Comparison of ENCODE assay signal across 16 cellular contexts in genomic region chr15:99073008-99073714, GRCh38. TPM values are rescaled to one million over a fixed set of nuclear protein-coding genes. Genes with fewer than 3 reads are reported as not detected.
DNase-seq lines count a peak whose midpoint lies in the region; ATAC-seq and TF ChIP-seq lines count a peak whose summit lies in the region.
"Had no signal": no experiment of that assay in that cellular context is flagged by ENCODE, and none has a peak within 500 bp of the region (broad histone marks: within the 10 kb centered on the region; RNA-seq: fewer than 3 reads in every experiment).

No MANE protein-coding gene starts in this region.

- 85 to 86% methylated on average over 3 to 4 of the region's 4 CpGs for whole genome bisulfite sequencing in endodermal cell (ENCODE audit: insufficient coverage in 1 of 2, insufficient read length in 1 of 2), 2 experiments

- no peak overlapping the region for H3K4me3 Mint-ChIP-seq in endodermal cell
- no peak overlapping the region for H3K4me3 Mint-ChIP-seq in T-helper 2 cell treated with Interferon-gamma antibody and Interleukin-4, amounts not matched to agents 5 μg/mL and 100 μg/mL, for 36 hours
- H3K4me3 Mint-ChIP-seq: neural progenitor cell had no signal

- peaks cover 2% of the 10 kb centered on the region for H3K9me3 Mint-ChIP-seq in endodermal cell
- H3K9me3 Mint-ChIP-seq in T-helper 2 cell treated with Interferon-gamma antibody and Interleukin-4, amounts not matched to agents 5 μg/mL and 100 μg/mL, for 36 hours: no peaks in the 10 kb centered on the region
- H3K9me3 Mint-ChIP-seq: activated naive CD4-positive, alpha-beta T cell treated with anti-CD3 and anti-CD28 coated beads, Interleukin-2, amount 50 U/mL, for 72 hours; neural progenitor cell had no signal

- H3K4me1 Mint-ChIP-seq in endodermal cell: peaks cover 5% of the 10 kb centered on the region
- peaks cover 5% of the 10 kb centered on the region for H3K4me1 Mint-ChIP-seq in T-helper 2 cell treated with Interferon-gamma antibody and Interleukin-4, amounts not matched to agents 5 μg/mL and 100 μg/mL, for 36 hours (ENCODE audit: low read depth)

- H3K9ac ChIP-seq in endodermal cell (ENCODE audit: extremely low read depth, low read length, poor library complexity, severe bottlenecking): no peak overlapping the region
- H3K9ac ChIP-seq: neural progenitor cell had no signal

- H3K36me3 Mint-ChIP-seq in endodermal cell (ENCODE audit: low read depth): no peaks in the 10 kb centered on the region
- H3K36me3 Mint-ChIP-seq in T-helper 2 cell treated with Interferon-gamma antibody and Interleukin-4, amounts not matched to agents 5 μg/mL and 100 μg/mL, for 36 hours (ENCODE audit: low read depth): no peaks in the 10 kb centered on the region
- H3K36me3 Mint-ChIP-seq: activated naive CD4-positive, alpha-beta T cell treated with anti-CD3 and anti-CD28 coated beads, Interleukin-2, amount 50 U/mL, for 72 hours; neural progenitor cell had no signal

- H3K36me3 ChIP-seq in endodermal cell (ENCODE audit: control insufficient read depth, insufficient read depth, low read length): no peaks in the 10 kb centered on the region
- H3K36me3 ChIP-seq in right atrium auricular region: no peaks in the 10 kb centered on the region
- H3K36me3 ChIP-seq: brain microvascular endothelial cell, neural progenitor cell had no signal

- DNase-seq in endodermal cell (peak; percentile 72), DMS153 (lab: John Stamatoyannopoulos, UW) (no peak), right atrium auricular region (ENCODE audit: low spot score) (no peak)
- no peak for DNase-seq in T-helper 2 cell treated with Interferon-gamma antibody and Interleukin-4, amounts not matched to agents 5 μg/mL and 100 μg/mL, for 36 hours (ENCODE audit: low spot score)
- DNase-seq: brain microvascular endothelial cell, head of caudate nucleus, NCI-H1092, NCI-H2107, substantia nigra had no signal

- H3K27me3 ChIP-seq in endodermal cell (ENCODE audit: control insufficient read depth, insufficient read depth, low read length, poor library complexity, severe bottlenecking) (no peaks in the 10 kb centered on the region), right atrium auricular region (no peaks in the 10 kb centered on the region)
- H3K27me3 ChIP-seq: brain microvascular endothelial cell, neural progenitor cell had no signal

- TF ChIP-seq CTCF in endodermal cell (conservative IDR thresholded peaks at IDR 0.05): no peak
- TF ChIP-seq CTCF in right atrium auricular region (IDR thresholded peaks at IDR 0.05): no peak

- no peaks in the 10 kb centered on the region for H3K4me1 ChIP-seq in endodermal cell (ENCODE audit: control insufficient read depth, insufficient read depth, low read length)
- H3K4me1 ChIP-seq in right atrium auricular region: peaks cover 0 to 5% of the 10 kb centered on the region in 2 donors
- H3K4me1 ChIP-seq: neural progenitor cell had no signal

- H3K9me3 ChIP-seq in endodermal cell (ENCODE audit: control insufficient read depth, low read length): no peaks in the 10 kb centered on the region
- H3K9me3 ChIP-seq in right atrium auricular region: no peaks in the 10 kb centered on the region

- ATAC-seq in GM18498 (IDR thresholded peaks at IDR 0.05; ENCODE audit: unreplicated experiment) (peak; percentile 37), GM21423 (IDR thresholded peaks at IDR 0.05; ENCODE audit: unreplicated experiment) (peak; percentile 37), HG03565 (IDR thresholded peaks at IDR 0.05; ENCODE audit: unreplicated experiment) (peak; percentile 57), GM18519 (IDR thresholded peaks at IDR 0.05; ENCODE audit: low FRiP score, unreplicated experiment) (no peak)
- ATAC-seq: activated naive CD4-positive, alpha-beta T cell treated with anti-CD3 and anti-CD28 coated beads, Interleukin-2, amount 50 U/mL, for 72 hours had no signal

- no peak overlapping the region for H3K27ac Mint-ChIP-seq in endodermal cell
- no peak overlapping the region for H3K27ac Mint-ChIP-seq in T-helper 2 cell treated with Interferon-gamma antibody and Interleukin-4, amounts not matched to agents 5 μg/mL and 100 μg/mL, for 36 hours
- H3K27ac Mint-ChIP-seq: activated naive CD4-positive, alpha-beta T cell treated with anti-CD3 and anti-CD28 coated beads, Interleukin-2, amount 50 U/mL, for 72 hours; neural progenitor cell had no signal

- H3K27ac ChIP-seq in endodermal cell (ENCODE audit: low read depth, low read length) (no peak overlapping the region), right atrium auricular region (no peak overlapping the region)
- H3K27ac ChIP-seq: brain microvascular endothelial cell, neural progenitor cell, RWPE1 had no signal

- H3K27me3 Mint-ChIP-seq in endodermal cell (ENCODE audit: insufficient read depth): peaks cover 9% of the 10 kb centered on the region
- H3K27me3 Mint-ChIP-seq in T-helper 2 cell treated with Interferon-gamma antibody and Interleukin-4, amounts not matched to agents 5 μg/mL and 100 μg/mL, for 36 hours (ENCODE audit: low read depth): peaks cover 3% of the 10 kb centered on the region

- no peak overlapping the region for H3K4me3 ChIP-seq in endodermal cell (ENCODE audit: low read length)
- no peak overlapping the region for H3K4me3 ChIP-seq in right atrium auricular region
- H3K4me3 ChIP-seq: neural progenitor cell had no signal

RNA-seq across cellular contexts. Expression of gene SYNM, which starts 31.7 kb away (rescaled TPM):
- total RNA-seq in endodermal cell (10 to 100 TPM in 1 of 2 donors, 1 to 10 TPM in 1; 2.3 to 12.5 TPM), right atrium auricular region (100 to 1,000 TPM; 211 to 258 TPM)
- polyA plus RNA-seq in endodermal cell (2013, experiment 1 of 2): 2.0 TPM
- polyA plus RNA-seq in endodermal cell (2013, experiment 2 of 2): 2.5 TPM

Comparison
In these comparisons a context has a peak if more than half of its experiments do, and no peak if none do; other contexts are left out.
1. RNA of gene SYNM, which starts 31.7 kb away (total RNA-seq): 211 to 258 TPM in right atrium auricular region; 2.3 to 12.5 TPM in endodermal cell; every median in the first group is over 10 times any median in the second.